8 cellular contexts compared by ENCODE assay signal in the genomic region with DNA sequence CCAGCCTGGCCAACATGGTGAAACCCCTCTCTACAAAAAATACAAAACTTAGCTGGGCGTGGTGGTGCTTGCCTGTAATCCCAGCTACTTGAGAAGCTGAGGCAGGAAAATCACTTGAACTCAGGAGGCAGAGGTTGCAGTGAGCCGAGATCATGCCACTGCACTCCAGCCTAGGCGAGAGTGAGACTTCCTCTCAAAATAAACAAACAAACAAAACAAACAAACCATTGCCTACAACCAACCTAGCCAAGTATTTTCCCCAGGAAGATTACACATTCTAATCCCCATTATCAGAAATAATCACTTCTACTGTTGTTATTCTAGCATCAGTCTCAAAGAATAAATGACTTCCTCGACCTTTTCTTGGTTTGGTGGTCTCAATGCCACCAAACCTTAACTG.
DNase-seq lines count a peak whose midpoint lies in the region; ATAC-seq, FAIRE-seq and TF ChIP-seq lines count a peak whose summit lies in the region.
"Not testable (repeated sequence)": the region's sequence is repeated elsewhere in the genome, so short reads cannot be mapped to it uniquely, and the experiment has no call there.

No MANE protein-coding gene starts in this region.

- not testable (repeated sequence) for H3K27ac ChIP-seq in A549, right lobe of liver
- peak overlapping the region; percentile 56; the same call in 1 of the 2 replicates for H3K27ac ChIP-seq in Panc1 (ENCODE audit: low read length)
- peak overlapping the region; percentile 22 for H3K27ac ChIP-seq in neutrophil

- CTCF ChIA-PET in A549 (lab: Yijun Ruan, JAX) = interaction anchor here (1.0 to 1.4 kb wide), 2 partner anchors 9 to 337 kb away, joined by 3 read pairs; no protein-coding TSS in a partner anchor
- CTCF ChIA-PET in Panc1 (lab: Charles Lee) = not testable (repeated sequence)

- not testable (repeated sequence) for TF ChIP-seq RAD21 in A549 (conservative IDR thresholded peaks at IDR 0.05 in 1 of 2, IDR thresholded peaks at IDR 0.05 in 1 of 2)

- peak in 1 of 2 experiments; percentile 64; a peak in 2 of 6 replicates for ATAC-seq in A549
- ATAC-seq in Panc1 = peak; percentile 83
- ATAC-seq in right lobe of liver = peak; percentile 48 to 78 (median 66)
- ATAC-seq in stimulated activated naive B cell treated with anti-CD40 and anti-IgM and Interleukin-4, amounts not matched to agents 10 μg/mL and 1 μg/mL and 100 μg/mL, for 72 hours (replicated peaks) = not testable (repeated sequence)

- H3K4me1 Mint-ChIP-seq in endothelial cell (ENCODE audit: unreplicated experiment); stimulated activated naive B cell treated with anti-CD40 and anti-IgM and Interleukin-4, amounts not matched to agents 10 μg/mL and 1 μg/mL and 100 μg/mL, for 72 hours: not testable (repeated sequence)

- TF ChIP-seq EP300 in A549 (IDR thresholded peaks at IDR 0.05) = not testable (repeated sequence)

- not testable (repeated sequence) for H3K36me3 Mint-ChIP-seq in endothelial cell (ENCODE audit: low read depth, unreplicated experiment); stimulated activated naive B cell treated with anti-CD40 and anti-IgM and Interleukin-4, amounts not matched to agents 10 μg/mL and 1 μg/mL and 100 μg/mL, for 72 hours

- intact Hi-C loops in Panc1 (cut with micrococcal nuclease; ENCODE audit: unreplicated experiment); right lobe of liver (cut with DNase I): not testable (repeated sequence)

- H3K27me3 Mint-ChIP-seq in endothelial cell (ENCODE audit: unreplicated experiment); stimulated activated naive B cell treated with anti-CD40 and anti-IgM and Interleukin-4, amounts not matched to agents 10 μg/mL and 1 μg/mL and 100 μg/mL, for 72 hours: not testable (repeated sequence)

- H3K27me3 ChIP-seq in Panc1 (ENCODE audit: control insufficient read depth, insufficient read depth, low read length); right lobe of liver; neutrophil: not testable (repeated sequence)

- not testable (repeated sequence) for H3K36me3 ChIP-seq in Panc1 (ENCODE audit: control insufficient read depth, insufficient read depth, low read length); right lobe of liver; neutrophil

- not testable (repeated sequence) for H3K9me3 Mint-ChIP-seq in endothelial cell (ENCODE audit: unreplicated experiment); stimulated activated naive B cell treated with anti-CD40 and anti-IgM and Interleukin-4, amounts not matched to agents 10 μg/mL and 1 μg/mL and 100 μg/mL, for 72 hours

- in situ Hi-C loops in Panc1 (cut with HindIII; ENCODE audit: low pct_unique_long_range_greater_than_20kb, low sequenced_read_pairs) = not testable (repeated sequence)

- not testable (repeated sequence) for DNase-seq in A549 (ENCODE audit: low read depth in 1 of 2, low spot score in 1 of 2); D721Med (ENCODE audit: insufficient read length, low spot score); H54 (ENCODE audit: insufficient read length, low spot score); endothelial cell (ENCODE audit: low spot score); right lobe of liver; stimulated activated naive B cell treated with anti-CD40 and anti-IgM and Interleukin-4, amounts not matched to agents 10 μg/mL and 1 μg/mL and 100 μg/mL, for 72 hours
- DNase-seq in Panc1 (ENCODE audit: low read depth, low spot score) = peak; percentile 25

- H3K4me1 ChIP-seq in A549 (peaks cover 14% of the 10 kb centered on the region; the same call in 1 of the 3 replicates), Panc1 (ENCODE audit: control insufficient read depth, insufficient read depth, low read length) (peaks cover 16% of the 10 kb centered on the region), neutrophil (ENCODE audit: control insufficient read depth in 1 of 2, insufficient read depth in 1 of 2, low read depth in 1 of 2, low read length in 1 of 2) (peaks cover 5 to 13% of the 10 kb centered on the region in 2 experiments)
- not testable (repeated sequence) for H3K4me1 ChIP-seq in right lobe of liver

- H3K4me2 ChIP-seq in A549 = peak overlapping the region; percentile 3; the same call in 1 of the 3 replicates

- BruUV-seq in Panc1 (replicated peaks; lab: Mats Ljungman, UMichigan) = not testable (repeated sequence)

- not testable (repeated sequence) for H3K9me3 ChIP-seq in A549; Panc1 (ENCODE audit: control insufficient read depth, insufficient read depth, low read depth, low read length); right lobe of liver; neutrophil

- TF ChIP-seq POLR2A in A549 (IDR thresholded peaks at IDR 0.05; ENCODE audit: low read length); H54 (IDR thresholded peaks at IDR 0.05; ENCODE audit: low read depth, low read length); right lobe of liver (IDR thresholded peaks at IDR 0.05): not testable (repeated sequence)

- H3K27ac Mint-ChIP-seq in endothelial cell (ENCODE audit: unreplicated experiment) = peak overlapping the region; percentile 40
- H3K27ac Mint-ChIP-seq in stimulated activated naive B cell treated with anti-CD40 and anti-IgM and Interleukin-4, amounts not matched to agents 10 μg/mL and 1 μg/mL and 100 μg/mL, for 72 hours = peak overlapping the region; percentile 44

- not testable (repeated sequence) for H3K4me3 ChIP-seq in A549; Panc1 (ENCODE audit: low read depth in 2 of 2, low read length in 2 of 2); right lobe of liver; neutrophil (ENCODE audit: low read depth in 1 of 2, low read length in 1 of 2)

- 54% methylated on average over 4 of the region's 4 CpGs for WGBS in A549 (ENCODE audit: missing lambda C conversion rate)
- whole genome bisulfite sequencing in right lobe of liver (ENCODE audit: insufficient coverage, low coverage, low lambda C conversion rate, missing lambda C conversion rate) = 44% methylated on average over 3 of the region's 4 CpGs

- POLR2A ChIA-PET in A549 (lab: Yijun Ruan, JAX) = not testable (repeated sequence)
- POLR2A ChIA-PET in Panc1 (lab: Charles Lee) = interaction anchor here (0.7 kb wide), 1 partner anchor 8 kb away, joined by 6 read pairs; no protein-coding TSS in a partner anchor

- FAIRE-seq in A549 (lab: Jason Lieb, UNC) = not testable (repeated sequence)
- FAIRE-seq in D721Med (lab: Jason Lieb, UNC) (peak; percentile 73), H54 (lab: Jason Lieb, UNC) (peak; percentile 52)

- not testable (repeated sequence) for H3K4me3 Mint-ChIP-seq in endothelial cell (ENCODE audit: unreplicated experiment); stimulated activated naive B cell treated with anti-CD40 and anti-IgM and Interleukin-4, amounts not matched to agents 10 μg/mL and 1 μg/mL and 100 μg/mL, for 72 hours

- TF ChIP-seq CTCF in A549 (IDR thresholded peaks at IDR 0.05); D721Med (IDR thresholded peaks at IDR 0.05; ENCODE audit: insufficient read depth, missing control alignments); Panc1 (IDR thresholded peaks at IDR 0.05); endothelial cell (IDR thresholded peaks at IDR 0.05; ENCODE audit: unreplicated experiment); right lobe of liver (IDR thresholded peaks at IDR 0.05); neutrophil (IDR thresholded peaks at IDR 0.05): not testable (repeated sequence)
